18 cellular contexts compared by ENCODE assay signal in the genomic region with DNA sequence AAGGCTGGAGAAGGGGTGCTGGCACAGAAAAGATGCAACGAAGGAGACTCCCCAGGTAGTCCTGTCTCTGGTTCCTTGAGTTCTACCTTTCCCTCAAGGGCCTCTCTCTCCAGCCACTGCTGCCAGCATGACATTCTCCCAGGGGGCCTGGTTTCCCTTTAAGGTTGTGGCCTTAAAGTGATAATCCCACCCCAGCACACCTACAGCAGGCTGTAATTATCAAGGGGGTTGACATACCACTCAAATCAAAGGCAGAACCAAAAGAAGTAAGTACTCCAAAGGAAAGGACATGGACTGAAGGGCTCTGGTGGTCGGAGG.
DNase-seq lines count a peak whose midpoint lies in the region; ATAC-seq and TF ChIP-seq lines count a peak whose summit lies in the region.
"Had no signal": no experiment of that assay in that cellular context is flagged by ENCODE, and none has a peak within 500 bp of the region (broad histone marks: within the 10 kb centered on the region; RNA-seq: fewer than 3 reads in every experiment).

No MANE protein-coding gene starts in this region.

- H3K4me1 Mint-ChIP-seq in naive B cell (peaks cover 34 to 65% (median 36%) of the 10 kb centered on the region in 3 donors), type B pancreatic cell (ENCODE audit: unreplicated experiment) (peaks cover 16% of the 10 kb centered on the region)

- no peak for TF ChIP-seq CTCF in type B pancreatic cell (conservative IDR thresholded peaks at IDR 0.05)

- peak; percentile 33 for ATAC-seq in GM18498 (IDR thresholded peaks at IDR 0.05; ENCODE audit: unreplicated experiment)
- peak; percentile 4 for ATAC-seq in GM21529 (IDR thresholded peaks at IDR 0.05; ENCODE audit: unreplicated experiment)
- ATAC-seq in HG03571 (IDR thresholded peaks at IDR 0.05; ENCODE audit: unreplicated experiment), result peak; percentile 25
- no peak for ATAC-seq in naive B cell (ENCODE audit: low read depth in 2 of 2)
- ATAC-seq in GM21515 (IDR thresholded peaks at IDR 0.05; ENCODE audit: unreplicated experiment), result no peak
- ATAC-seq: gastrocnemius medialis, pancreas had no signal

- no peaks in the 10 kb centered on the region for H3K27me3 Mint-ChIP-seq in naive B cell
- no peaks in the 10 kb centered on the region for H3K27me3 Mint-ChIP-seq in type B pancreatic cell

- H3K27ac Mint-ChIP-seq in naive B cell, result peak overlapping the region in 4 of 6 donors; percentile 20 to 75 (median 49)
- H3K27ac Mint-ChIP-seq in type B pancreatic cell, result no peak overlapping the region

- in situ Hi-C loops in G401 (cut with HindIII; ENCODE audit: low sequenced_read_pairs), result no loop called here

- no peaks in the 10 kb centered on the region for H3K36me3 Mint-ChIP-seq in naive B cell
- no peaks in the 10 kb centered on the region for H3K36me3 Mint-ChIP-seq in type B pancreatic cell

- peak overlapping the region in 5 of 8 donors; percentile 3 to 87 (median 54) for H3K4me3 Mint-ChIP-seq in naive B cell
- no peak overlapping the region for H3K4me3 Mint-ChIP-seq in type B pancreatic cell

- DNase-seq in naive B cell (no peak), G401 (ENCODE audit: low spot score) (no peak), type B pancreatic cell (ENCODE audit: extremely low spot score, unreplicated experiment) (no peak), DMS153 (lab: John Stamatoyannopoulos, UW) (no peak)
- DNase-seq: activated CD4-positive, alpha-beta T cell treated with anti-CD3 and anti-CD28 coated beads for 4 hours; activated naive CD4-positive, alpha-beta T cell treated with anti-CD3 and anti-CD28 coated beads, Interleukin-2, amount 50 U/mL, for 16 hours; AML-193; colonic mucosa; gastrocnemius medialis; Kasumi-1; OCI-M1; pancreas; SJCRH30; stimulated activated CD4-positive, alpha-beta T cell treated with anti-CD3 and anti-CD28 coated beads, Interleukin-4, amount 100 ng/mL, for 1 hour had no signal

- H3K9me3 Mint-ChIP-seq in naive B cell (no peaks in the 10 kb centered on the region), type B pancreatic cell (no peaks in the 10 kb centered on the region)

Comparison
In these comparisons a context has a peak if more than half of its experiments do, and no peak if none do; other contexts are left out.
1. ATAC-seq: peak in GM18498 (single experiment), GM21529 (single experiment) and HG03571 (single experiment); none in naive B cell (0 of 2) and GM21515 (single experiment).